Comparison of ENCODE assay signal across 8 cellular contexts in genomic region chr3:142844339-142844977, GRCh38. TPM values are rescaled to one million over a fixed set of nuclear protein-coding genes. Genes with fewer than 3 reads are reported as not detected.
DNase-seq lines count a peak whose midpoint lies in the region; ATAC-seq and TF ChIP-seq lines count a peak whose summit lies in the region.

No MANE protein-coding gene starts in this region.

- H3K4me2 ChIP-seq in HCT116 (ENCODE audit: low read length) = no peak overlapping the region

- H3K27ac ChIP-seq in HCT116 (ENCODE audit: low read depth, low read length) = no peak overlapping the region
- H3K27ac ChIP-seq in upper lobe of right lung = no peak overlapping the region

- no peaks in the 10 kb centered on the region for H4K20me1 ChIP-seq in HCT116 (ENCODE audit: insufficient read depth)

- H3K9me2 ChIP-seq in HCT116 (ENCODE audit: insufficient read depth) = no peaks in the 10 kb centered on the region; the same call in 1 of the 2 replicates

- TF ChIP-seq CTCF in HCT116 (IDR thresholded peaks at IDR 0.05 in 2 of 3, conservative IDR thresholded peaks at IDR 0.05 in 1 of 3; ENCODE audit: borderline replicate concordance in 1 of 3, insufficient read depth in 1 of 3, low read depth in 2 of 3, low read length in 2 of 3) (peak; percentile 57 to 64 (median 62)), upper lobe of right lung (IDR thresholded peaks at IDR 0.05) (peak; percentile 49)

- TF ChIP-seq POLR2A in HCT116 (IDR thresholded peaks at IDR 0.05; ENCODE audit: borderline replicate concordance, extremely low read depth, insufficient read depth, insufficient read length) (no peak), erythroblast (IDR thresholded peaks at IDR 0.05; ENCODE audit: low read length) (no peak)

- peak; percentile 50 for TF ChIP-seq RAD21 in HCT116 (IDR thresholded peaks at IDR 0.05; ENCODE audit: low read depth)

- peak overlapping the region; percentile 42 for H2AFZ ChIP-seq in HCT116 (ENCODE audit: low read depth, low read length, poor library complexity, severe bottlenecking)

- peak; percentile 85 for ATAC-seq in HCT116
- ATAC-seq in upper lobe of right lung = peak; percentile 65
- ATAC-seq in HG02852 (IDR thresholded peaks at IDR 0.05; ENCODE audit: unreplicated experiment) = no peak

- no peak overlapping the region for H3K9ac ChIP-seq in HCT116 (ENCODE audit: low read length)

- DNase-seq in NCI-H2081 (lab: John Stamatoyannopoulos, UW) (peak; percentile 26 to 59), NCI-H2081 treated with DMSO at 0.1 percent for 48 hours (lab: John Stamatoyannopoulos, UW) (no peak), HCT116 (ENCODE audit: low read depth, low spot score) (peak; percentile 48), OCI-M1 (lab: John Stamatoyannopoulos, UW) (peak; percentile 73), erythroblast (lab: John Stamatoyannopoulos, UW) (peak; percentile 52 to 66), upper lobe of right lung (no peak), DMS153 treated with DMSO at 0.1 percent for 48 hours (lab: John Stamatoyannopoulos, UW; ENCODE audit: unreplicated experiment) (no peak)

- no TSS peak for BruUV-seq in HCT116 (replicated peaks; lab: Mats Ljungman, UMichigan)

- no peaks in the 10 kb centered on the region for H3K79me2 ChIP-seq in HCT116 (ENCODE audit: insufficient read depth, low read length)

- H3K9me3 ChIP-seq in HCT116 (ENCODE audit: control insufficient read depth in 1 of 2, insufficient read depth in 1 of 2, low read depth in 1 of 2, low read length in 2 of 2) = no peaks in the 10 kb centered on the region
- no peaks in the 10 kb centered on the region for H3K9me3 ChIP-seq in upper lobe of right lung

- RAD21 ChIA-PET in HCT116 (lab: Charles Lee; ENCODE audit: low non-redundant PET in 1 of 2, low total read pairs in 2 of 2, uncharacterized antibody in 2 of 2, unreplicated experiment in 2 of 2) = no interaction called here

- POLR2A ChIA-PET in HCT116 (lab: Charles Lee) = interaction anchor here (0.7 kb wide), 1 partner anchor 157 kb away, joined by 3 read pairs; the partner anchor contains the start of gene U2SURP

- intact Hi-C loops in HCT116 (cut with micrococcal nuclease) (no loop called here), upper lobe of right lung (cut with DNase I) (no loop called here)

- H3K4me3 ChIP-seq in HCT116 (replicated peaks in 1 of 2; ENCODE audit: low read depth in 1 of 2, low read length in 2 of 2) (no peak overlapping the region), upper lobe of right lung (no peak overlapping the region)

- H3K36me3 ChIP-seq in HCT116 (ENCODE audit: control insufficient read depth in 1 of 2, insufficient read depth in 2 of 2, low read length in 2 of 2) (no peaks in the 10 kb centered on the region), upper lobe of right lung (no peaks in the 10 kb centered on the region)

- no peaks in the 10 kb centered on the region for H3K4me1 ChIP-seq in HCT116 (ENCODE audit: control insufficient read depth in 1 of 2, insufficient read depth in 2 of 2, low read length in 2 of 2)
- no peaks in the 10 kb centered on the region for H3K4me1 ChIP-seq in upper lobe of right lung

- no peaks in the 10 kb centered on the region for H3K27me3 ChIP-seq in HCT116 (ENCODE audit: insufficient read depth, low read length)
- H3K27me3 ChIP-seq in upper lobe of right lung = no peaks in the 10 kb centered on the region

- CTCF ChIA-PET in HCT116 (lab: Charles Lee) = interaction anchor here (1.0 to 1.7 kb wide), 2 partner anchors 9 to 15 kb away, joined by 4 to 10 read pairs; no protein-coding TSS in a partner anchor

TF ChIP-seq in HCT116, 20 proteins besides CTCF, POLR2A, EP300 and RAD21:
- TF ChIP-seq ZNF274 (IDR thresholded peaks at IDR 0.05; ENCODE audit: low read depth, low read length) (no peak), REST (IDR thresholded peaks at IDR 0.05; ENCODE audit: low read depth) (no peak), CEBPB (IDR thresholded peaks at IDR 0.05; ENCODE audit: low read depth) (no peak), ELF1 (IDR thresholded peaks at IDR 0.05; ENCODE audit: borderline replicate concordance, low read depth) (no peak), SP1 (IDR thresholded peaks at IDR 0.05; ENCODE audit: low read depth) (no peak), EZH2phosphoT487 (IDR thresholded peaks at IDR 0.05; ENCODE audit: borderline replicate concordance) (no peak), MAX (IDR thresholded peaks at IDR 0.05) (no peak), SRF (IDR thresholded peaks at IDR 0.05; ENCODE audit: low read depth) (no peak), ZBTB33 (IDR thresholded peaks at IDR 0.05; ENCODE audit: extremely low read depth, insufficient replicate concordance, low read length) (no peak), POLR2AphosphoS5 (IDR thresholded peaks at IDR 0.05; ENCODE audit: low read depth, low read length) (no peak), EZH2 (IDR thresholded peaks at IDR 0.05) (no peak), CBX3 (IDR thresholded peaks at IDR 0.05; ENCODE audit: low read depth) (no peak), SIN3A (IDR thresholded peaks at IDR 0.05; ENCODE audit: low read depth) (no peak), FOSL1 (IDR thresholded peaks at IDR 0.05; ENCODE audit: low read depth) (no peak), EGR1 (IDR thresholded peaks at IDR 0.05; ENCODE audit: low read depth) (no peak), TCF7L2 (IDR thresholded peaks at IDR 0.05; ENCODE audit: borderline replicate concordance, extremely low read depth, insufficient read depth, insufficient read length) (no peak), YY1 (IDR thresholded peaks at IDR 0.05; ENCODE audit: extremely low read depth, insufficient replicate concordance, low read depth, low read length) (no peak), ATF3 (IDR thresholded peaks at IDR 0.05) (no peak), ZFX (IDR thresholded peaks at IDR 0.05) (no peak), JUND (IDR thresholded peaks at IDR 0.05) (no peak)

RNA-seq across cellular contexts. Expression of gene PCOLCE2, which starts 44.4 kb away (rescaled TPM):
- total RNA-seq in HCT116 (2021; ENCODE audit: unreplicated experiment) = 4.4 TPM
- polyA plus RNA-seq in HCT116 (2012) = 3.7 and 4.8 TPM in 2 replicates
- total RNA-seq in upper lobe of right lung = 23.3 TPM

Comparison
In these comparisons a context has a peak if more than half of its experiments do, and no peak if none do; other contexts are left out.
1. DNase-seq: peak in NCI-H2081 (2 of 2), HCT116 (single experiment), OCI-M1 (single experiment) and erythroblast (2 of 2); none in NCI-H2081 treated with DMSO at 0.1 percent for 48 hours (single experiment), upper lobe of right lung (single experiment) and DMS153 treated with DMSO at 0.1 percent for 48 hours (single experiment).